Comparison of ENCODE assay signal across 36 cellular contexts in genomic region chr2:132910432-132910831, GRCh38.
"Had no signal": no experiment of that assay in that cellular context is flagged by ENCODE, and none has a peak within 500 bp of the region (broad histone marks: within the 10 kb centered on the region; RNA-seq: fewer than 3 reads in every experiment).

No MANE protein-coding gene starts in this region.

- H3K27me3 ChIP-seq: MG63 had no signal

- H3K4me3 ChIP-seq: MG63 had no signal

- H3K9me3 ChIP-seq: MG63 had no signal

- DNase-seq: Karpas-422, Kasumi-1, MG63, MM.1S, MV-4-11, NCI-H1048, NCI-H1092, NCI-H1092 treated with DMSO at 0.1 percent for 48 hours, NCI-H1105, NCI-H1105 treated with DMSO at 0.1 percent for 48 hours, NCI-H1417, NCI-H1417 treated with DMSO at 0.1 percent for 48 hours, NCI-H1436, NCI-H1436 treated with DMSO at 0.1 percent for 48 hours, NCI-H146, NCI-H1694, NCI-H1694 treated with DMSO at 0.1 percent for 48 hours, NCI-H187, NCI-H187 treated with DMSO at 0.1 percent for 48 hours, NCI-H1930, NCI-H2029, NCI-H2029 treated with DMSO at 0.1 percent for 48 hours, NCI-H2081, NCI-H2081 treated with DMSO at 0.1 percent for 48 hours, NCI-H2107, NCI-H2171, NCI-H2171 treated with DMSO at 0.1 percent for 48 hours, NCI-H2227 treated with DMSO at 0.1 percent for 48 hours, NCI-H226, NCI-H345, NCI-H446, NCI-H446 treated with DMSO at 0.1 percent for 48 hours, NCI-H510A, NCI-H510A treated with DMSO at 0.1 percent for 48 hours, NCI-H524, NCI-H524 treated with DMSO at 0.1 percent for 48 hours had no signal

- H3K36me3 ChIP-seq: MG63 had no signal
